In the genomic region with DNA sequence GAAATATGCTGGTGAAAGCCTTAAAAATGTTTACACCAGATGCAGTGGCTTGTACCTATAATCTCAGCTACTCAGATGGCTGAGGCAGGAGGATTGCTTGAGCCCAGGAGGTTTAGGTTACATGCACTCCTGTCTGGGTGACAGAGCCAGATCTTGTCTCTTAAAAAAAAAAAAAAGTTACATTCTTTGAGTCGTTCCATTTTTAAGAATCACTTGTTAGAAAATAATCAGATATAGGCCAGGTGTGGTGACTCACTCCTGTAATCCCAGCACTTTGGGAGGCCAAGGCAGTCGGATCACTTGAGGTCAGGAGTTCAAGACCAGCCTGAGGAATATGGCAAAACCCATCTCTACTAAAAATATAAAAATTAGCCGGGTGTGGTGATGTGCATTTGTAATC, we compare ENCODE assay signal across 21 cellular contexts. TPM values are rescaled to one million over a fixed set of nuclear protein-coding genes. Genes with fewer than 3 reads are reported as not detected.
"Had no signal": no experiment of that assay in that cellular context is flagged by ENCODE, and none has a peak within 500 bp of the region (broad histone marks: within the 10 kb centered on the region; RNA-seq: fewer than 3 reads in every experiment).

No MANE protein-coding gene starts in this region.

- DNase-seq: activated CD4-positive, alpha-beta T cell treated with anti-CD3 and anti-CD28 coated beads for 48 hours; activated CD4-positive, alpha-beta T cell treated with anti-CD3 and anti-CD28 coated beads, Interleukin-2, amount 50 U/mL, for 4 hours; activated CD4-positive, CD25-positive, alpha-beta regulatory T cell treated with anti-CD3 and anti-CD28 coated beads, Interleukin-2, amount 50 U/mL, for 72 hours; activated CD8-positive, alpha-beta memory T cell treated with anti-CD3 and anti-CD28 coated beads, Interleukin-2, amount 50 U/mL, for 48 hours; activated CD8-positive, alpha-beta T cell treated with anti-CD3 and anti-CD28 coated beads, Interleukin-2, amount 10 ng/mL, durations not matched to agents 7 days and 5 days; activated effector memory CD4-positive, alpha-beta T cell treated with Interleukin-2 at 50 U/mL for 16 hours; activated naive CD4-positive, alpha-beta T cell; activated naive CD8-positive, alpha-beta T cell treated with anti-CD3 and anti-CD28 coated beads, Interleukin-2, amount 50 U/mL, for 24 hours; activated T-cell treated with anti-CD3 and anti-CD28 coated beads, Interleukin-2, amount 50 U/mL, for 1 hour; amygdala; NCI-H1048; NCI-H1930; NCI-H345; NCI-H510A; NCI-H69; NK-92 treated with Interleukin-12 subunit alpha and Interleukin-12 subunit beta, amount 100 ng/mL, for 24 hours; OCI-M1; SHP77 treated with DMSO at 0.1 percent for 48 hours; T-helper 17 cell; T-helper 9 cell had no signal

RNA-seq across cellular contexts. Expression of a gene that starts 52.7 kb away (rescaled TPM):
- total RNA-seq: activated naive CD4-positive, alpha-beta T cell treated with anti-CD3 and anti-CD28 coated beads, Interleukin-2, amount 50 U/mL, for 72 hours had no signal
